ENCODE assay signal across 9 cellular contexts in the genomic region with DNA sequence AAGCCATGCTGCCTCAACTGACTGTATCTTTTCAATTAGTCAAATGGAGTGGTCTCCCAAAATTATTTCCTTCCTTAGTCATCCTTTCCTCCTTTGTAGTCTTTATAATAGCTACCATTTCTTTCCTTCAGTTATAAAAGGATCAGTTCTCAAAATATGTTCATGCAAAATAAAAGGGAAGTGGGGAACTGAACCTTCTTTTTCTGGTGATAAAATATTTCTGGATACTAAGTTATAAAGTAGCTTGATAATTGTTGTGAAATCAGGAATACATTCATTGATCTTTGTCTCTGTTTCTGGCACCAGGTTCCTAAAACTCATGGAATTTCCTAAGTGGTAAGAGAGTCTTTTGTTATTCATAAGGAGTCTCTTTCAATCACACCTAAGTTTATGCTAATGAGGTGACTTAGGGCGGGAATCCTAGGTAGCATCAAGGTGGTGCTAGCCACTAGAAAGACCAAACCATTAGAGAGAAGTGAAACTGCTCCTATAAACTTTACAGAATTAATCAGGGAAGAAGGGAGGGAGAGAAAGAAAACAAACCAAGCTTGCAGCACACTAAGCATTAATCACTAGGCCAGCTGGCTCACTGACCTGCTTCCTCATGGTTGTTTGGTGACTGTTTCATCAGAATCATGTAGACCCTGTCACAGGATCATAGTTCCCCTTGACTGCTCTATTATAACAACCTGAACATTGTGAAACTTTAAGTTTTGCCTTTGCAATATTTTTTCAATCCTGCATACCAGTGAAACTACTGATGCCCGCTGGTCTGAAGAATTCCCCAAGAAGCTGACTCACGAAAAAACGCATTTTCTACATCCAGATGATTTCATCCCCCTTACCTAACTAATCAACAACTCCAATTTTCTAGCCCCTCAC.
DNase-seq lines count a peak whose midpoint lies in the region; ATAC-seq, FAIRE-seq and TF ChIP-seq lines count a peak whose summit lies in the region.
"Had no signal": no experiment of that assay in that cellular context is flagged by ENCODE, and none has a peak within 500 bp of the region (broad histone marks: within the 10 kb centered on the region; RNA-seq: fewer than 3 reads in every experiment).

No MANE protein-coding gene starts in this region.

- FAIRE-seq in bronchial epithelial cell (lab: Jason Lieb, UNC), result peak; percentile 85

- H3K27ac ChIP-seq in left lung, result no peak overlapping the region

- no peak overlapping the region for H3K4me3 ChIP-seq in bronchial epithelial cell (ENCODE audit: low read depth, low read length)
- no peak overlapping the region for H3K4me3 ChIP-seq in left lung

- H3K4me1 ChIP-seq in left lung, result peaks cover 0 to 8% of the 10 kb centered on the region in 2 donors

- H3K9me3 ChIP-seq in left lung, result no peaks in the 10 kb centered on the region

- no peak for TF ChIP-seq CTCF in bronchial epithelial cell (IDR thresholded peaks at IDR 0.05; ENCODE audit: insufficient read depth, low read length, severe bottlenecking)
- TF ChIP-seq CTCF in left lung (IDR thresholded peaks at IDR 0.05), result no peak

- intact Hi-C loops in left lung (cut with DNase I), result no loop called here

- H3K36me3 ChIP-seq in bronchial epithelial cell (ENCODE audit: control insufficient read depth, insufficient read depth, low read length) (no peaks in the 10 kb centered on the region), left lung (no peaks in the 10 kb centered on the region)

- peak; percentile 72 for ATAC-seq in left lung
- ATAC-seq in GM19455 (IDR thresholded peaks at IDR 0.05; ENCODE audit: unreplicated experiment), result no peak

- H3K27me3 ChIP-seq in bronchial epithelial cell (ENCODE audit: control insufficient read depth, insufficient read depth, low read length), result no peaks in the 10 kb centered on the region
- H3K27me3 ChIP-seq in left lung, result no peaks in the 10 kb centered on the region

- DNase-seq in AG08395 (ENCODE audit: low spot score) (peak; percentile 69), M059J (ENCODE audit: low read depth) (peak; percentile 94), bronchial epithelial cell (ENCODE audit: low read depth) (peak; percentile 95), left lung (no peak), T-helper 2 cell (no peak), GF-D8 (lab: John Stamatoyannopoulos, UW) (no peak), COLO668 (lab: John Stamatoyannopoulos, UW; ENCODE audit: unreplicated experiment) (no peak)
- DNase-seq: CD4-positive, alpha-beta memory T cell had no signal

Comparison
In these comparisons a context has a peak if more than half of its experiments do, and no peak if none do; other contexts are left out.
1. DNase-seq: peak in AG08395 (single experiment), M059J (single experiment) and bronchial epithelial cell (single experiment); none in left lung (0 of 2), T-helper 2 cell (0 of 5), GF-D8 (single experiment) and COLO668 (single experiment).